ENCODE assay signal across 24 cellular contexts in the genomic region with DNA sequence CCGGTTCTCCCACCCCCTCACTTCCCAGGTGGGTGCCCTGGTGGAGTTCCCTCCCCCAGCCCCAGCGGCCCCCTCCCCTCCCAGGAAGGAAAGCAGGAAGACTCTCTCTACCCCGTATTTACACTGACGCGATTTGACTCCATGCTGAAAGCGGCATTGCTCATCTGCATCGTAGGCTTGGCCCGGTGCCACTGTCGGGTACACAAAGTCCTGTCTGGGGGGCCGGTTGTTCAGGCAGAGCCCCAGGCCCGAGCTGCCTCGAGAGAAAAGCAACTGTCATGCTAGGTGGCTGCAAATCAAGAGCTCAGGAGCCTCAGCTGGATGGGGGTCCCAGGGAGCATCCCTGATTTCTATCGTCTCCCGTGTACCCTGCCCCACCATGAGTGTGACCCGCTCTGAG. TPM values are rescaled to one million over a fixed set of nuclear protein-coding genes. Genes with fewer than 3 reads are reported as not detected.
"Had no signal": no experiment of that assay in that cellular context is flagged by ENCODE, and none has a peak within 500 bp of the region (broad histone marks: within the 10 kb centered on the region; RNA-seq: fewer than 3 reads in every experiment).

No MANE protein-coding gene starts in this region.

- H3K27me3 ChIP-seq: MG63 had no signal

- H3K9ac ChIP-seq: SK-N-SH had no signal

- H3K4me2 ChIP-seq: SK-N-SH had no signal

- H3K9me3 ChIP-seq: SK-N-SH had no signal

- DNase-seq: IMR-90, Karpas-422, KG1, MG63, NCI-H1092, NCI-H1105 treated with DMSO at 0.1 percent for 48 hours, NCI-H1417 treated with DMSO at 0.1 percent for 48 hours, NCI-H146, NCI-H1694 treated with DMSO at 0.1 percent for 48 hours, NCI-H1930, NCI-H2081, NCI-H2107, NCI-H2227 treated with DMSO at 0.1 percent for 48 hours, NCI-H524, NCI-H526 treated with DMSO at 0.1 percent for 48 hours, NCI-H774, RPMI8226, SHP77, SK-N-SH, SW 1271 had no signal

- H3K4me3 ChIP-seq: MG63 had no signal

- ATAC-seq: HepG2 had no signal

RNA-seq across cellular contexts. Expression of gene ADAMTS10, which starts 14.9 kb away (rescaled TPM):
- total RNA-seq: HT1080, SK-MEL-5 had no signal

RNA-seq across cellular contexts. Expression of gene MYO1F, which starts 18.4 kb away (rescaled TPM):
- total RNA-seq: HT1080 had no signal

RNA-seq across cellular contexts. Expression of gene NFILZ, which starts 34.8 kb away (rescaled TPM):
- total RNA-seq: HepG2, HT1080, IMR-90, NCI-H460, SK-MEL-5 had no signal
